Comparison of ENCODE assay signal across 23 cellular contexts in the genomic region with DNA sequence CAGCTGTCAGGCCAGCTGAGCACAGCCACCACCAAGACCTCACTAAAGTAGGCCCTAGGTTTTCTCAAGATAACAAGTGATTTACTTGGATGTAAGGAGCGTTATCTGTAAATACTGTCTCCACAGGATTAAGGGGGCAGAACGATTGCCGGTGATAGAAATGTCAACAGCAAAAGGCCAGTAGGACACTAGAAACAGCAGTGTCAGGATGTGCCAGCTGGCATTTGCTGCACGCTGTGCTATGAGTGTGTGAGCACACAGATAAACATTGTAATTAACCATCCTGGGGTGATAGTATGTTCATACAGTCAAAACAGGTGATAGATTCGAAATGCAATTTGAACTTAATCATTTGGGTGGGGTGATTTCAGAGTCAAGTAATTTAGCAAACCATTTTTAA. TPM values are rescaled to one million over a fixed set of nuclear protein-coding genes. Genes with fewer than 3 reads are reported as not detected.
DNase-seq lines count a peak whose midpoint lies in the region; ATAC-seq and TF ChIP-seq lines count a peak whose summit lies in the region.
"Had no signal": no experiment of that assay in that cellular context is flagged by ENCODE, and none has a peak within 500 bp of the region (broad histone marks: within the 10 kb centered on the region; RNA-seq: fewer than 3 reads in every experiment).

No MANE protein-coding gene starts in this region.

- in situ Hi-C loops in G401 (cut with HindIII; ENCODE audit: low sequenced_read_pairs) = no loop called here

- POLR2A ChIA-PET in HEK293 (lab: Yijun Ruan, JAX) = no interaction called here

- peak; percentile 11 for DNase-seq in COLO668 (lab: John Stamatoyannopoulos, UW; ENCODE audit: unreplicated experiment)
- DNase-seq in NCI-H345 (lab: John Stamatoyannopoulos, UW) = peak; percentile 80
- DNase-seq in SKM-1 (lab: John Stamatoyannopoulos, UW; ENCODE audit: unreplicated experiment) = no peak
- DNase-seq in G401 (ENCODE audit: low spot score) = no peak
- DNase-seq: CD4-positive, CD25-positive, alpha-beta regulatory T cell; DMS153; GF-D8; IMR-90; NCI-H1105 treated with DMSO at 0.1 percent for 48 hours; NCI-H187 treated with DMSO at 0.1 percent for 48 hours; PC-3; RPMI8226; SHP77; SW 1271; T-helper 2 cell had no signal

- H3K9me3 ChIP-seq in HEK293 (ENCODE audit: control insufficient read depth, insufficient read depth, low read depth, low read length) = no peaks in the 10 kb centered on the region

- H3K4me1 ChIP-seq in HEK293 (ENCODE audit: control insufficient read depth, insufficient read depth, low read length) = no peaks in the 10 kb centered on the region

- TF ChIP-seq CTCF in HEK293 (tag by site-specific recombination; IDR thresholded peaks at IDR 0.05) = no peak
- TF ChIP-seq CTCF in VCaP (conservative IDR thresholded peaks at IDR 0.05) = no peak

- no peak overlapping the region for H3K4me3 ChIP-seq in HEK293 (ENCODE audit: low read depth, low read length)

- CTCF ChIA-PET in HEK293 (lab: Yijun Ruan, JAX) = interaction anchor here (0.7 to 1.5 kb wide), 2 partner anchors 8 to 16 kb away, joined by 3 to 4 read pairs; no protein-coding TSS in a partner anchor

- H3K27ac ChIP-seq in HEK293 (ENCODE audit: extremely low read depth, low read depth, low read length) = no peak overlapping the region
- peak overlapping the region; percentile 45 for H3K27ac ChIP-seq in VCaP
- H3K27ac ChIP-seq: KMS-11 had no signal

- no peak for ATAC-seq in GM19455 (IDR thresholded peaks at IDR 0.05; ENCODE audit: unreplicated experiment)
- ATAC-seq: HCT116, PC-3 had no signal

- H3K36me3 ChIP-seq in HEK293 (ENCODE audit: control insufficient read depth in 2 of 2, insufficient read depth in 1 of 2, low read length in 2 of 2) = no peaks in the 10 kb centered on the region

TF ChIP-seq in HEK293, 187 proteins besides CTCF, POLR2A, EP300 and RAD21:
- TF ChIP-seq RBAK (tag by site-specific recombination; IDR thresholded peaks at IDR 0.05) (no peak), GLI2 (tag by site-specific recombination; IDR thresholded peaks at IDR 0.05; ENCODE audit: borderline replicate concordance, low read depth) (no peak), ZNF664 (tag by site-specific recombination; IDR thresholded peaks at IDR 0.05) (no peak), ZNF585B (tag by site-specific recombination; IDR thresholded peaks at IDR 0.05) (peak; percentile 43)

RNA-seq across cellular contexts. Expression of gene NOBOX, which starts 36.2 kb away (rescaled TPM):
- not detected in 2 replicates for total RNA-seq in G401 (2014; rRNA removed; shearing (Covaris generic))
- total RNA-seq: A673; CD4-positive, CD25-positive, alpha-beta regulatory T cell; H1; IMR-90; NCI-H460; PC-3 had no signal

Comparison
In these comparisons a context has a peak if more than half of its experiments do, and no peak if none do; other contexts are left out.
1. DNase-seq: peak in COLO668 (single experiment) and NCI-H345 (single experiment); none in SKM-1 (single experiment) and G401 (single experiment).